In genomic region chr2:173119069-173119807, GRCh38 we compare ENCODE assay signal across 11 cellular contexts. TPM values are rescaled to one million over a fixed set of nuclear protein-coding genes. Genes with fewer than 3 reads are reported as not detected.
DNase-seq lines count a peak whose midpoint lies in the region; ATAC-seq and TF ChIP-seq lines count a peak whose summit lies in the region.
"Had no signal": no experiment of that assay in that cellular context is flagged by ENCODE, and none has a peak within 500 bp of the region (broad histone marks: within the 10 kb centered on the region; RNA-seq: fewer than 3 reads in every experiment).

No MANE protein-coding gene starts in this region.

- H3K27me3 ChIP-seq in thoracic aorta (replicated peaks; ENCODE audit: insufficient read depth): no peaks in the 10 kb centered on the region

- H3K27ac ChIP-seq in thoracic aorta: peak overlapping the region in 1 of 2 donors; percentile 25
- H3K27ac ChIP-seq: parathyroid adenoma had no signal

- H3K4me3 ChIP-seq in thoracic aorta: no peak overlapping the region

- no peak for TF ChIP-seq CTCF in thoracic aorta (IDR thresholded peaks at IDR 0.05)

- peak; percentile 62 to 80 for DNase-seq in NCI-H2081 (lab: John Stamatoyannopoulos, UW)
- DNase-seq in NCI-H2081 treated with DMSO at 0.1 percent for 48 hours (lab: John Stamatoyannopoulos, UW): no peak
- peak; percentile 94 to 97 for DNase-seq in NCI-H446 (lab: John Stamatoyannopoulos, UW)
- DNase-seq in fibroblast of peridontal ligament (ENCODE audit: extremely low read depth): peak; percentile 68
- DNase-seq in thoracic aorta (ENCODE audit: low spot score): no peak
- DNase-seq in activated effector memory CD4-positive, alpha-beta T cell treated with anti-CD3 and anti-CD28 coated beads, Interleukin-2, amount 50 U/mL, for 16 hours: no peak
- DNase-seq in NCI-H1436 (lab: John Stamatoyannopoulos, UW): no peak
- no peak for DNase-seq in activated CD4-positive, alpha-beta T cell treated with anti-CD3 and anti-CD28 coated beads, Interleukin-2, amount 50 U/mL, for 48 hours
- DNase-seq: NCI-H1417, T1000 had no signal

- no peaks in the 10 kb centered on the region for H3K9me3 ChIP-seq in thoracic aorta

- ATAC-seq in thoracic aorta (ENCODE audit: insufficient number of reproducible peaks, low FRiP score, low read depth): peak; percentile 58

- peaks cover 17 to 35% of the 10 kb centered on the region in 2 donors for H3K4me1 ChIP-seq in thoracic aorta (ENCODE audit: control insufficient read depth in 1 of 2, low read depth in 2 of 2)
- H3K4me1 ChIP-seq: parathyroid adenoma had no signal

- no peaks in the 10 kb centered on the region for H3K36me3 ChIP-seq in thoracic aorta

RNA-seq across cellular contexts. Expression of gene MAP3K20, which starts 43.6 kb away (rescaled TPM):
- total RNA-seq in thoracic aorta: 10 to 100 TPM; 45.9 to 79.6 TPM

Comparison
In these comparisons a context has a peak if more than half of its experiments do, and no peak if none do; other contexts are left out.
1. DNase-seq: peak in NCI-H2081 (2 of 2), NCI-H446 (2 of 2) and fibroblast of peridontal ligament (single experiment); none in NCI-H2081 treated with DMSO at 0.1 percent for 48 hours (single experiment), thoracic aorta (single experiment), activated effector memory CD4-positive, alpha-beta T cell treated with anti-CD3 and anti-CD28 coated beads, Interleukin-2, amount 50 U/mL, for 16 hours (single experiment), NCI-H1436 (single experiment) and activated CD4-positive, alpha-beta T cell treated with anti-CD3 and anti-CD28 coated beads, Interleukin-2, amount 50 U/mL, for 48 hours (0 of 2).